15 cellular contexts compared by ENCODE assay signal in genomic region chr6:146775227-146775626, GRCh38.
DNase-seq lines count a peak whose midpoint lies in the region; ATAC-seq and TF ChIP-seq lines count a peak whose summit lies in the region.
"Had no signal": no experiment of that assay in that cellular context is flagged by ENCODE, and none has a peak within 500 bp of the region (broad histone marks: within the 10 kb centered on the region; RNA-seq: fewer than 3 reads in every experiment).

No MANE protein-coding gene starts in this region.

- TF ChIP-seq CTCF in BE2C (IDR thresholded peaks at IDR 0.05; ENCODE audit: low read depth, low read length): peak; percentile 12; the same call in 1 of the 2 replicates
- no peak for TF ChIP-seq CTCF in fibroblast of the aortic adventitia (IDR thresholded peaks at IDR 0.05; ENCODE audit: insufficient read depth, low read length)
- no peak for TF ChIP-seq CTCF in prostate gland (IDR thresholded peaks at IDR 0.05)

- H3K27ac ChIP-seq in prostate gland: no peak overlapping the region
- H3K27ac ChIP-seq: body of pancreas, C4-2B had no signal

- no peaks in the 10 kb centered on the region for H3K9me3 ChIP-seq in BE2C
- no peaks in the 10 kb centered on the region for H3K9me3 ChIP-seq in prostate gland
- H3K9me3 ChIP-seq: body of pancreas had no signal

- H3K4me3 ChIP-seq in BE2C (ENCODE audit: low read depth, low read length) (no peak overlapping the region), fibroblast of the aortic adventitia (ENCODE audit: low read depth, low read length) (no peak overlapping the region), prostate gland (no peak overlapping the region)
- H3K4me3 ChIP-seq: body of pancreas had no signal

- ATAC-seq in HG03097 (IDR thresholded peaks at IDR 0.05; ENCODE audit: low FRiP score, unreplicated experiment): no peak
- ATAC-seq: body of pancreas; Right ventricle myocardium inferior; stimulated activated naive CD8-positive, alpha-beta T cell treated with anti-CD3 and anti-CD28 coated beads, Interleukin-15, Interleukin-2, amounts not matched to agents 100 U/mL and 50 U/mL, for 24 hours had no signal

- H3K4me1 ChIP-seq in BE2C (no peaks in the 10 kb centered on the region), prostate gland (replicated peaks) (no peaks in the 10 kb centered on the region)
- H3K4me1 ChIP-seq: body of pancreas had no signal

- no peaks in the 10 kb centered on the region for H3K27me3 ChIP-seq in BE2C
- no peaks in the 10 kb centered on the region for H3K27me3 ChIP-seq in prostate gland (replicated peaks; ENCODE audit: insufficient read depth)
- H3K27me3 ChIP-seq: body of pancreas had no signal

- H3K36me3 ChIP-seq in BE2C (no peaks in the 10 kb centered on the region), prostate gland (no peaks in the 10 kb centered on the region)

- TF ChIP-seq POLR2A in prostate gland (IDR thresholded peaks at IDR 0.05): no peak

- DNase-seq in BE2C: no peak
- peak; percentile 23 for DNase-seq in HT-29 (ENCODE audit: low spot score)
- DNase-seq in SK-N-DZ (ENCODE audit: low spot score): peak; percentile 26
- DNase-seq in fibroblast of the aortic adventitia (ENCODE audit: low read depth): peak; percentile 11
- no peak for DNase-seq in prostate gland (ENCODE audit: low spot score)
- no peak for DNase-seq in NCI-H2171 (lab: John Stamatoyannopoulos, UW)
- no peak for DNase-seq in GDM1 (lab: John Stamatoyannopoulos, UW)
- DNase-seq: activated CD4-positive, alpha-beta T cell treated with anti-CD3 and anti-CD28 coated beads for 4 hours; body of pancreas; NCI-H2107; stimulated activated CD4-positive, alpha-beta T cell treated with anti-CD3 and anti-CD28 coated beads, Interleukin-4, amount 100 ng/mL, for 4 hours; stimulated activated naive CD8-positive, alpha-beta T cell treated with anti-CD3 and anti-CD28 coated beads, Interleukin-15, Interleukin-2, amounts not matched to agents 100 U/mL and 50 U/mL, for 24 hours had no signal

- intact Hi-C loops in prostate gland (cut with DNase I): no loop called here

Comparison
In these comparisons a context has a peak if more than half of its experiments do, and no peak if none do; other contexts are left out.
1. DNase-seq: peak in HT-29 (single experiment), SK-N-DZ (single experiment) and fibroblast of the aortic adventitia (single experiment); none in BE2C (single experiment), prostate gland (single experiment), NCI-H2171 (single experiment) and GDM1 (single experiment).